ENCODE assay signal across 9 cellular contexts in the genomic region with DNA sequence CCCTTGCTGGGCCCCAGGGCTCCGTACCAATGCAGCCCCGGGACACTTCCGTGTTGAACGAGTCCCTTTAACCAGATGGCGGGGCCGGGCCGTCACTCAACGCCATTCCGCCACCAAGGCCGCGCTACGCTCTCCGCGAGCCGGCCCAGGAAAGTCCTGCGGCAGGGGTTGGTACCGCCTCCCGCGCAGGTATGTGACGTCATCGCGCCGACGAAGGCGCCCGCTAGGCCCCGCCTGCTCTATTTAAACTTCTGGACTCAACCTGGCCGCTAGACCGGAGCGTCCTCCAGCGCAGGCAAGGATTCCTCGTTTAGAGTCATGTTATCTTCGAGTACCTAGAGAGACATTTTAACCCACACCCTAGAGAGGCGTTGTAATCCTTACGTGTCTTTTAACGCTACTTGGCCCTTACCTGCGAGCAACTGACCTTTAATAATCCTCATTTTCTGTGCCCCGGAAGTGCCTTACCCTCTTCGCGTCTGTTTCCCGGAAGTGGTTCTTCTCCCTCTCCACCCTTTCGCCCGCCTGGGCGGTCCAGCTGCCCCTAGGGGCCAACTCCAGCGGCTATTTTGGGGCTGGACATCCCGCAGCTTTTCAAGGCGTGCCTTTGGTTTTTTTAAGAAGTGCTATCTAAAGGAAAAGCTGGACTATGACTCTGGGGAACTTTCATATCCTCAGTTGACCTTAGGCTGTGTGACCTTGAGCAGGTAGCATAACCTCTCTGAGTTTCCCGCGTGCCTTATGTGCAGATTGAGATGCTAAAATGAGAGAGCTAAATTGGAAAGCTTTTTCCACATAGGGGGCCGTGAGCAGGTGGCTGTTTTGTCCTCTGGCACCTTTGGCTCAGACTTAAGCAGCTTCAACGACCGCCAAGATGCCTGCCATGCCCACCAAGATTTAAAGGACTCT. TPM values are rescaled to one million over a fixed set of nuclear protein-coding genes. Genes with fewer than 3 reads are reported as not detected.
DNase-seq lines count a peak whose midpoint lies in the region; ATAC-seq and TF ChIP-seq lines count a peak whose summit lies in the region.
"Had no signal": no experiment of that assay in that cellular context is flagged by ENCODE, and none has a peak within 500 bp of the region (broad histone marks: within the 10 kb centered on the region; RNA-seq: fewer than 3 reads in every experiment).

A gene with protein sequence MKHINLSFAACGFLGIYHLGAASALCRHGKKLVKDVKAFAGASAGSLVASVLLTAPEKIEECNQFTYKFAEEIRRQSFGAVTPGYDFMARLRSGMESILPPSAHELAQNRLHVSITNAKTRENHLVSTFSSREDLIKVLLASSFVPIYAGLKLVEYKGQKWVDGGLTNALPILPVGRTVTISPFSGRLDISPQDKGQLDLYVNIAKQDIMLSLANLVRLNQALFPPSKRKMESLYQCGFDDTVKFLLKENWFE (minus strand): TSS at position 155 of the 909 bp plus-strand sequence. CDS start 1,294 bp downstream, outside the sequence.

- H3K4me1 ChIP-seq in foreskin keratinocyte (no peaks in the 10 kb centered on the region), neuron (ENCODE audit: insufficient read depth, low read length) (peaks cover 7% of the 10 kb centered on the region), stomach smooth muscle (ENCODE audit: control insufficient read depth, insufficient read depth, low read length) (peaks cover 6% of the 10 kb centered on the region)

- CTCF ChIA-PET in RWPE1 (lab: Yijun Ruan, JAX), result no interaction called here

- H3K4me3 ChIP-seq in neuron (ENCODE audit: low read length), result peak within 1 kb of the TSS; percentile 60
- peak within 1 kb of the TSS; percentile 63 to 85 for H3K4me3 ChIP-seq in stomach smooth muscle (ENCODE audit: low read length in 2 of 2)

- peak; percentile 95 for ATAC-seq in HG03439 (IDR thresholded peaks at IDR 0.05; ENCODE audit: unreplicated experiment)
- peak; percentile 94 for ATAC-seq in foreskin keratinocyte

- TF ChIP-seq CTCF in RWPE1 (conservative IDR thresholded peaks at IDR 0.05; ENCODE audit: low read depth) (no peak), foreskin keratinocyte (conservative IDR thresholded peaks at IDR 0.05) (no peak)

- peak; percentile 76 for DNase-seq in AG20443 (ENCODE audit: low spot score)
- peak; percentile 64 for DNase-seq in RWPE1 (ENCODE audit: low spot score)
- peak; percentile 74 for DNase-seq in activated gamma-delta T cell treated with anti-CD3 and anti-CD28 coated beads, Interleukin-2, amount 50 U/mL, for 16 hours (ENCODE audit: low read depth)
- peak; percentile 56 to 76 for DNase-seq in foreskin keratinocyte

- H3K9ac ChIP-seq in stomach smooth muscle (ENCODE audit: low read length in 2 of 2), result peak within 1 kb of the TSS; percentile 60 to 73

- peak; percentile 89 for TF ChIP-seq POLR2A in GM19193 (IDR thresholded peaks at IDR 0.05; ENCODE audit: extremely low read depth, insufficient read depth, insufficient read length)

- H3K9me3 ChIP-seq in neuron (ENCODE audit: low read length) (no peaks in the 10 kb centered on the region), stomach smooth muscle (ENCODE audit: control insufficient read depth in 2 of 2, low read length in 2 of 2) (no peaks in the 10 kb centered on the region)

- H2AFZ ChIP-seq in neuron (ENCODE audit: low read depth, low read length), result peak within 1 kb of the TSS; percentile 12

- POLR2A ChIA-PET in RWPE1 (lab: Yijun Ruan, JAX; ENCODE audit: low non-redundant PET), result no interaction called here

- H3K36me3 ChIP-seq in neuron (ENCODE audit: insufficient read depth, low read length) (no peaks in the 10 kb centered on the region), stomach smooth muscle (ENCODE audit: control insufficient read depth in 2 of 2, insufficient read depth in 2 of 2, low read length in 2 of 2) (no peaks in the 10 kb centered on the region)

- no peaks in the 10 kb centered on the region for H3K27me3 ChIP-seq in foreskin keratinocyte
- H3K27me3 ChIP-seq in neuron (ENCODE audit: insufficient read depth, low read length), result no peaks in the 10 kb centered on the region
- H3K27me3 ChIP-seq in stomach smooth muscle (ENCODE audit: control insufficient read depth in 1 of 2, insufficient read depth in 2 of 2, low read length in 2 of 2), result no peaks in the 10 kb centered on the region

- peak within 1 kb of the TSS; percentile 79 for H3K27ac ChIP-seq in RWPE1
- peak within 1 kb of the TSS; percentile 75 for H3K27ac ChIP-seq in foreskin keratinocyte
- peak within 1 kb of the TSS; percentile 32 for H3K27ac ChIP-seq in stomach smooth muscle (ENCODE audit: low read length)

RNA-seq across cellular contexts. Expression of the gene that starts here (rescaled TPM):
- 16.2 and 18.2 TPM in 2 replicates for total RNA-seq in foreskin keratinocyte
- polyA plus RNA-seq in foreskin keratinocyte, result 22.7 and 28.3 TPM in 2 replicates
- total RNA-seq: LHCN-M2 had no signal

Comparison
In these comparisons a context has a peak if more than half of its experiments do, and no peak if none do; other contexts are left out.
1. Peak in every context shown above with its lines: DNase-seq, ATAC-seq, H3K4me3 ChIP-seq and H3K27ac ChIP-seq.